ENCODE assay signal across 11 cellular contexts in the genomic region with DNA sequence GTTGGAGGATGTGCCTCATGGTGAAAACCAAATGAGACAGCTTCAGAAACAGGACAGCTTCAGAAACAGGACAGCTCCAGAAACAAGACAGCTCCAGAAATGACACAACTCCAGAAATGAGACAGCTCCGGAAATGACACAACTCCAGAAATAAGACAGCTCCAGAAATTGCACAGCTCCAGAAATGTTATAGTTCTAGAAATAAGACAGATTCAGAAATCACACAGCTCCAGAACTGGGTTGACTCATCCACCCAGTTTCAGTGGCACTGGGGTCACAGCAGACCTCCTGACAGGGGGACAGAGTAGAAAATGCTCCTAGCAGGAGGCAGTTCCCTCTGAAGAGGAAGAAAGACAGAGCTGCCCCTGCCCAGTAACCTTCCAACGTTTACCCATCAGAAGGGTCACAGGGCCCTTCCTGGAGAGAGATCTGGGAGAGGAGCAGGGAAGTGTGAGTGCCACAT. TPM values are rescaled to one million over a fixed set of nuclear protein-coding genes. Genes with fewer than 3 reads are reported as not detected.
DNase-seq lines count a peak whose midpoint lies in the region; TF ChIP-seq lines count a peak whose summit lies in the region.
"Had no signal": no experiment of that assay in that cellular context is flagged by ENCODE, and none has a peak within 500 bp of the region (broad histone marks: within the 10 kb centered on the region; RNA-seq: fewer than 3 reads in every experiment).

No MANE protein-coding gene starts in this region.

- H3K36me3 ChIP-seq in Peyer's patch: no peaks in the 10 kb centered on the region

- H3K4me1 Mint-ChIP-seq in endothelial cell (ENCODE audit: unreplicated experiment): peaks cover 28% of the 10 kb centered on the region

- intact Hi-C loops in lower leg skin (cut with DNase I; ENCODE audit: low total_unique reads): no loop called here

- peaks cover 2% of the 10 kb centered on the region for H3K27me3 Mint-ChIP-seq in endothelial cell (ENCODE audit: unreplicated experiment)

- no peaks in the 10 kb centered on the region for H3K9me3 ChIP-seq in Peyer's patch

- no peak for TF ChIP-seq CTCF in GM12865 (IDR thresholded peaks at IDR 0.05; ENCODE audit: insufficient read depth, low read depth, low read length, missing control alignments)
- TF ChIP-seq CTCF in Peyer's patch (IDR thresholded peaks at IDR 0.05): no peak
- no peak for TF ChIP-seq CTCF in endothelial cell (IDR thresholded peaks at IDR 0.05; ENCODE audit: unreplicated experiment)
- TF ChIP-seq CTCF in lower leg skin (IDR thresholded peaks at IDR 0.05): no peak

- DNase-seq in GM12865 (ENCODE audit: low read depth) (peak; percentile 85), Peyer's patch (no peak), endothelial cell (ENCODE audit: low spot score) (no peak), NCI-H187 treated with DMSO at 0.1 percent for 48 hours (lab: John Stamatoyannopoulos, UW) (no peak), SHP77 treated with DMSO at 0.1 percent for 48 hours (lab: John Stamatoyannopoulos, UW) (no peak), glomerular visceral epithelial cell (ENCODE audit: extremely low spot score) (no peak), lower leg skin (ENCODE audit: low spot score in 2 of 2) (no peak)
- DNase-seq in stimulated activated CD4-positive, alpha-beta T cell treated with anti-CD3 and anti-CD28 coated beads, Interleukin-4, amount 100 ng/mL, for 48 hours (ENCODE audit: low read depth in 2 of 2): peak; percentile 36 to 65
- DNase-seq: aorta had no signal

- H3K36me3 Mint-ChIP-seq in endothelial cell (ENCODE audit: low read depth, unreplicated experiment): no peaks in the 10 kb centered on the region

- peak overlapping the region; percentile 8 to 49 (median 34) for H3K27ac ChIP-seq in Peyer's patch
- H3K27ac ChIP-seq: epithelial cell of prostate had no signal

- no peaks in the 10 kb centered on the region for H3K4me1 ChIP-seq in Peyer's patch

- TF ChIP-seq POLR2A in Peyer's patch (IDR thresholded peaks at IDR 0.05) (no peak), lower leg skin (IDR thresholded peaks at IDR 0.05) (no peak)

- H3K4me3 ChIP-seq in GM12865 (ENCODE audit: low read depth, low read length) (no peak overlapping the region), Peyer's patch (no peak overlapping the region), lower leg skin (ENCODE audit: low read depth, poor library complexity, severe bottlenecking) (no peak overlapping the region)
- H3K4me3 ChIP-seq: lung had no signal

- WGBS in lower leg skin, 2 donors: 35% methylated on average over 2 of the region's 2 CpGs

- H3K27ac Mint-ChIP-seq in endothelial cell (ENCODE audit: unreplicated experiment): peak overlapping the region; percentile 28

- H3K9me3 Mint-ChIP-seq in endothelial cell (ENCODE audit: unreplicated experiment): no peaks in the 10 kb centered on the region

- H3K4me3 Mint-ChIP-seq in endothelial cell (ENCODE audit: unreplicated experiment): no peak overlapping the region

- H3K27me3 ChIP-seq in Peyer's patch: no peaks in the 10 kb centered on the region

RNA-seq across cellular contexts. Expression of gene COL6A3, which starts 26.9 kb away (rescaled TPM):
- 100 to 1,000 TPM in 1 of 4 donors, 10 to 100 TPM in 3; 51.7 to 172 (median 71.0) TPM for total RNA-seq in Peyer's patch
- total RNA-seq in endothelial cell (ENCODE audit: unreplicated experiment): 1.6 TPM
- total RNA-seq in lower leg skin: 100 to 1,000 TPM in 1 of 4 donors, 10 to 100 TPM in 3; 43.1 to 204 (median 62.4) TPM

RNA-seq across cellular contexts. Expression of gene MLPH, which starts 46.2 kb away (rescaled TPM):
- total RNA-seq in Peyer's patch (100 to 1,000 TPM in 3 of 4 donors, 10 to 100 TPM in 1; 82.5 to 195 (median 116) TPM), endothelial cell (ENCODE audit: unreplicated experiment) (0.36 TPM), lower leg skin (10 to 100 TPM; 13.3 to 37.9 (median 19.9) TPM)

Comparison
In these comparisons a context has a peak if more than half of its experiments do, and no peak if none do; other contexts are left out.
1. DNase-seq: peak in GM12865 (single experiment) and stimulated activated CD4-positive, alpha-beta T cell treated with anti-CD3 and anti-CD28 coated beads, Interleukin-4, amount 100 ng/mL, for 48 hours (2 of 2); none in Peyer's patch (0 of 3), endothelial cell (single experiment), NCI-H187 treated with DMSO at 0.1 percent for 48 hours (single experiment), SHP77 treated with DMSO at 0.1 percent for 48 hours (single experiment), glomerular visceral epithelial cell (single experiment) and lower leg skin (0 of 2).
2. RNA of gene COL6A3, which starts 26.9 kb away (total RNA-seq): 51.7 to 172 TPM in Peyer's patch and 43.1 to 204 TPM in lower leg skin; 1.6 TPM in endothelial cell (single experiment); every median in the first group is over 10 times any median in the second.
3. RNA of gene MLPH, which starts 46.2 kb away (total RNA-seq): 82.5 to 195 TPM in Peyer's patch and 13.3 to 37.9 TPM in lower leg skin; 0.36 TPM in endothelial cell (single experiment); every median in the first group is over 10 times any median in the second.